Comparison of ENCODE assay signal across 8 cellular contexts in the genomic region with DNA sequence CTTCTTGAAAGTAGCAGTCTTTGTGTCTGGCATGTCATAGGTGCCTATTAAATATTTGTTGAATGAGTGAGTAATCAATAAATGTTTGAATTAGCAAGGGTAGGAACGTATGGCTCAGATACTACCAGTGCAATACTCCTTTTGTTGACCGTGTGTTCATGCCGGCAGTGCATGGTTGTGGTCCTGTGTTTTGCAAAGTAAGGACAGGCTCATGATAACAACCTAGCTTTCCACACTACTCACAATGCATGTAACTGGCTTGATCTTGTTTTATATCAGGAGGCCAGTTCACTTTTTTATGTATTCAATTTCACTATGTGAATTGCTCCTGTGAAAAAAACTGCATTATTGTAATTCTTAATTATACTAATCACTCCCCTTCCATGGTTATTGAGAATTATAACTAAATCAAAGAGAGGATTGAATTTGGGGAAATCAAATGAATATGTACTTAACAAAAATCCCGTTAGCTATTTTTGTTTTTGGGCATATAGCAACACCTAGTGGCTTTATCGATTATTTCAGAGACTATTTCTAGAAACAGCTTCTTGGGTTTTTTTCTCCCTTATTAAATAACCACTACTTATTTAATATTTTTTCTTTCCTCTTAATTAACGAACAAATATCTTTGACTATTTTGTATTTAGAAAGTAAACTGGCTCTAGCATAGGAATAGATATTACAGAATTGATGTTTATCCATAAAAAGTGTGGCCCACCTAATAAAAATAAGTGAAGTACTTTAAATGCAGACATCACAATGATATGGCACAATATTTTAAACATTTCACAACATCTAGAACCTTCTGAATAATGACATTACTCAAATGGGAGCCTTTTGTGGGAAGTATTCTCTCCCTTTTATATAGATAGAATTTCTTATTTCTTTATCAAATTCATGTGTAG.
DNase-seq lines count a peak whose midpoint lies in the region; ATAC-seq and TF ChIP-seq lines count a peak whose summit lies in the region.

No MANE protein-coding gene starts in this region.

- no peaks in the 10 kb centered on the region for H3K36me3 ChIP-seq in cardiac muscle cell
- H3K36me3 ChIP-seq in suprapubic skin: no peaks in the 10 kb centered on the region

- peaks cover 2% of the 10 kb centered on the region for H3K4me1 ChIP-seq in cardiac muscle cell (ENCODE audit: low read depth)
- H3K4me1 ChIP-seq in foreskin keratinocyte: no peaks in the 10 kb centered on the region
- H3K4me1 ChIP-seq in suprapubic skin: no peaks in the 10 kb centered on the region

- H3K27me3 ChIP-seq in cardiac muscle cell (no peaks in the 10 kb centered on the region), foreskin keratinocyte (no peaks in the 10 kb centered on the region), suprapubic skin (no peaks in the 10 kb centered on the region)

- H3K9me3 ChIP-seq in cardiac muscle cell (ENCODE audit: low read depth) (no peaks in the 10 kb centered on the region), suprapubic skin (no peaks in the 10 kb centered on the region)

- H3K27ac Mint-ChIP-seq in activated naive CD4-positive, alpha-beta T cell treated with anti-CD3 and anti-CD28 coated beads, Interleukin-2, amount 50 U/mL, for 72 hours: no peak overlapping the region

- H3K9me3 Mint-ChIP-seq in activated naive CD4-positive, alpha-beta T cell treated with anti-CD3 and anti-CD28 coated beads, Interleukin-2, amount 50 U/mL, for 72 hours: no peaks in the 10 kb centered on the region

- H3K36me3 Mint-ChIP-seq in activated naive CD4-positive, alpha-beta T cell treated with anti-CD3 and anti-CD28 coated beads, Interleukin-2, amount 50 U/mL, for 72 hours: no peaks in the 10 kb centered on the region

- H3K4me3 ChIP-seq in cardiac muscle cell: no peak overlapping the region
- no peak overlapping the region for H3K4me3 ChIP-seq in suprapubic skin

- no peak for TF ChIP-seq POLR2A in suprapubic skin (IDR thresholded peaks at IDR 0.05)

- H3K27ac ChIP-seq in cardiac muscle cell (no peak overlapping the region), foreskin keratinocyte (no peak overlapping the region), suprapubic skin (no peak overlapping the region)

- DNase-seq in cardiac muscle cell (ENCODE audit: low read depth in 1 of 2, low spot score in 1 of 2): peak in 1 of 2 donors; percentile 57
- DNase-seq in Right ventricle myocardium inferior (ENCODE audit: missing footprints): no peak
- peak; percentile 26 for DNase-seq in RPMI7951 (ENCODE audit: low read depth)
- DNase-seq in foreskin keratinocyte: no peak
- no peak for DNase-seq in suprapubic skin (ENCODE audit: low spot score in 2 of 2)
- DNase-seq in H4 (ENCODE audit: low spot score): no peak
- no peak for DNase-seq in activated naive CD4-positive, alpha-beta T cell treated with anti-CD3 and anti-CD28 coated beads, Interleukin-2, amount 50 U/mL, for 72 hours (ENCODE audit: low spot score in 2 of 2)

- TF ChIP-seq CTCF in cardiac muscle cell (IDR thresholded peaks at IDR 0.05; ENCODE audit: low read depth, low read length): peak; percentile 47
- TF ChIP-seq CTCF in foreskin keratinocyte (conservative IDR thresholded peaks at IDR 0.05): peak; percentile 78
- peak; percentile 8 to 23 for TF ChIP-seq CTCF in suprapubic skin (IDR thresholded peaks at IDR 0.05)

- no peak for ATAC-seq in Right ventricle myocardium inferior
- ATAC-seq in foreskin keratinocyte: no peak
- ATAC-seq in HG03521 (IDR thresholded peaks at IDR 0.05; ENCODE audit: unreplicated experiment): no peak
- no peak for ATAC-seq in activated naive CD4-positive, alpha-beta T cell treated with anti-CD3 and anti-CD28 coated beads, Interleukin-2, amount 50 U/mL, for 72 hours

- TF ChIP-seq EP300 in suprapubic skin (IDR thresholded peaks at IDR 0.05): no peak

- intact Hi-C loops in Right ventricle myocardium inferior (cut with DNase I): loop anchor here (1.0 to 5.0 kb wide), 3 partner anchors 65 to 504 kb away; no protein-coding TSS in a partner anchor

- WGBS in suprapubic skin: 60% methylated on average over 6 of the region's 6 CpGs

Comparison
In these comparisons a context has a peak if more than half of its experiments do, and no peak if none do; other contexts are left out.
1. CTCF ChIP-seq: peak in every context shown above with its lines; median percentile 78 in foreskin keratinocyte; 47 in cardiac muscle cell; 16 in suprapubic skin.